Comparison of ENCODE assay signal across 19 cellular contexts in genomic region chr6:170210026-170210390, GRCh38.
DNase-seq lines count a peak whose midpoint lies in the region; ATAC-seq and TF ChIP-seq lines count a peak whose summit lies in the region.
"Had no signal": no experiment of that assay in that cellular context is flagged by ENCODE, and none has a peak within 500 bp of the region (broad histone marks: within the 10 kb centered on the region; RNA-seq: fewer than 3 reads in every experiment).

No MANE protein-coding gene starts in this region.

- TF ChIP-seq CTCF in heart right ventricle (IDR thresholded peaks at IDR 0.05) (no peak), lung (IDR thresholded peaks at IDR 0.05; ENCODE audit: control extremely low read depth, extremely low read depth) (no peak), tibial artery (IDR thresholded peaks at IDR 0.05) (no peak)

- DNase-seq in cardiac septum (ENCODE audit: low spot score), result peak; percentile 62
- no peak for DNase-seq in heart right ventricle
- peak; percentile 0 for DNase-seq in T-helper 2 cell treated with Interferon-gamma antibody and Interleukin-4, amounts not matched to agents 5 μg/mL and 100 μg/mL, for 36 hours (ENCODE audit: low spot score)
- DNase-seq in lung (ENCODE audit: low spot score), result peak; percentile 20
- peak; percentile 6 to 38 for DNase-seq in tibial artery
- no peak for DNase-seq in natural killer cell treated with Interleukin-12 subunit alpha and Interleukin-12 subunit beta and Interleukin-15 and Interleukin-18, amount 100 ng/mL, for 72 hours (ENCODE audit: low spot score)
- no peak for DNase-seq in cortex of kidney (lab: John Stamatoyannopoulos, UW)
- DNase-seq: cerebellar nuclear complex; DMS79 treated with DMSO at 0.1 percent for 48 hours; effector CD8-positive, alpha-beta T cell; KBM-7; NCI-H2029; NCI-H446; retina; RPMI8226 had no signal

- H3K4me1 Mint-ChIP-seq in T-helper 2 cell treated with Interferon-gamma antibody and Interleukin-4, amounts not matched to agents 5 μg/mL and 100 μg/mL, for 36 hours (ENCODE audit: low read depth), result no peaks in the 10 kb centered on the region
- H3K4me1 Mint-ChIP-seq in natural killer cell treated with Interleukin-12 subunit alpha and Interleukin-12 subunit beta and Interleukin-15 and Interleukin-18, amount 100 ng/mL, for 72 hours (ENCODE audit: low read depth in 2 of 2), result peaks cover 4 to 10% of the 10 kb centered on the region in 2 donors

- no peaks in the 10 kb centered on the region for H3K27me3 Mint-ChIP-seq in T-helper 2 cell treated with Interferon-gamma antibody and Interleukin-4, amounts not matched to agents 5 μg/mL and 100 μg/mL, for 36 hours (ENCODE audit: low read depth)
- peaks cover 10 to 25% of the 10 kb centered on the region in 2 donors for H3K27me3 Mint-ChIP-seq in natural killer cell treated with Interleukin-12 subunit alpha and Interleukin-12 subunit beta and Interleukin-15 and Interleukin-18, amount 100 ng/mL, for 72 hours

- H3K27ac Mint-ChIP-seq in T-helper 2 cell treated with Interferon-gamma antibody and Interleukin-4, amounts not matched to agents 5 μg/mL and 100 μg/mL, for 36 hours, result no peak overlapping the region
- H3K27ac Mint-ChIP-seq in natural killer cell treated with Interleukin-12 subunit alpha and Interleukin-12 subunit beta and Interleukin-15 and Interleukin-18, amount 100 ng/mL, for 72 hours, result no peak overlapping the region

- no peak for ATAC-seq in heart right ventricle
- no peak for ATAC-seq in lung (ENCODE audit: insufficient read depth, low FRiP score)
- no peak for ATAC-seq in natural killer cell treated with Interleukin-12 subunit alpha and Interleukin-12 subunit beta and Interleukin-15 and Interleukin-18, amount 100 ng/mL, for 72 hours
- ATAC-seq in HG03521 (IDR thresholded peaks at IDR 0.05; ENCODE audit: unreplicated experiment), result no peak
- ATAC-seq: left lobe of liver had no signal

- H3K27ac ChIP-seq in heart right ventricle (no peak overlapping the region), lung (ENCODE audit: low read depth in 1 of 2, low read length in 1 of 2) (no peak overlapping the region), tibial artery (no peak overlapping the region)
- H3K27ac ChIP-seq: neutrophil, tibial nerve had no signal

- H3K27me3 ChIP-seq in heart right ventricle (peaks cover 0 to 29% (median 0%) of the 10 kb centered on the region in 7 donors), lung (ENCODE audit: control insufficient read depth, insufficient read depth) (no peaks in the 10 kb centered on the region), tibial artery (peaks cover 0 to 38% of the 10 kb centered on the region in 2 donors)
- H3K27me3 ChIP-seq: neutrophil had no signal

- no peaks in the 10 kb centered on the region for H3K9me3 ChIP-seq in heart right ventricle
- H3K9me3 ChIP-seq in lung (ENCODE audit: control insufficient read depth in 2 of 2, insufficient read depth in 1 of 2, low read length in 1 of 2), result peaks cover 0 to 2% of the 10 kb centered on the region in 2 donors
- no peaks in the 10 kb centered on the region for H3K9me3 ChIP-seq in tibial artery
- H3K9me3 ChIP-seq: neutrophil, tibial nerve had no signal

- no peak overlapping the region for H3K4me3 Mint-ChIP-seq in T-helper 2 cell treated with Interferon-gamma antibody and Interleukin-4, amounts not matched to agents 5 μg/mL and 100 μg/mL, for 36 hours
- no peak overlapping the region for H3K4me3 Mint-ChIP-seq in natural killer cell treated with Interleukin-12 subunit alpha and Interleukin-12 subunit beta and Interleukin-15 and Interleukin-18, amount 100 ng/mL, for 72 hours

- no peaks in the 10 kb centered on the region for H3K36me3 ChIP-seq in heart right ventricle
- no peaks in the 10 kb centered on the region for H3K36me3 ChIP-seq in lung (ENCODE audit: control insufficient read depth in 2 of 2, insufficient read depth in 2 of 2, low read length in 2 of 2)
- no peaks in the 10 kb centered on the region for H3K36me3 ChIP-seq in tibial artery
- H3K36me3 ChIP-seq: neutrophil, tibial nerve had no signal

- H3K4me1 ChIP-seq in heart right ventricle (no peaks in the 10 kb centered on the region), lung (ENCODE audit: control insufficient read depth in 2 of 2, insufficient read depth in 2 of 2, low read length in 2 of 2) (no peaks in the 10 kb centered on the region), tibial artery (no peaks in the 10 kb centered on the region)
- H3K4me1 ChIP-seq: tibial nerve had no signal

- no peaks in the 10 kb centered on the region for H3K36me3 Mint-ChIP-seq in T-helper 2 cell treated with Interferon-gamma antibody and Interleukin-4, amounts not matched to agents 5 μg/mL and 100 μg/mL, for 36 hours (ENCODE audit: low read depth)
- no peaks in the 10 kb centered on the region for H3K36me3 Mint-ChIP-seq in natural killer cell treated with Interleukin-12 subunit alpha and Interleukin-12 subunit beta and Interleukin-15 and Interleukin-18, amount 100 ng/mL, for 72 hours

- H3K4me3 ChIP-seq in heart right ventricle (no peak overlapping the region), lung (no peak overlapping the region), tibial artery (no peak overlapping the region)
- H3K4me3 ChIP-seq: tibial nerve had no signal

- H3K9me3 Mint-ChIP-seq in T-helper 2 cell treated with Interferon-gamma antibody and Interleukin-4, amounts not matched to agents 5 μg/mL and 100 μg/mL, for 36 hours, result peaks cover 18% of the 10 kb centered on the region
- H3K9me3 Mint-ChIP-seq in natural killer cell treated with Interleukin-12 subunit alpha and Interleukin-12 subunit beta and Interleukin-15 and Interleukin-18, amount 100 ng/mL, for 72 hours, result no peaks in the 10 kb centered on the region

- intact Hi-C loops in cardiac septum (cut with DNase I), result no loop called here
- intact Hi-C loops in heart right ventricle (cut with DNase I), result no loop called here
- intact Hi-C loops in tibial artery (cut with DNase I; ENCODE audit: low total_unique reads), result no loop called here

- 78 to 85% methylated on average over 20 of the region's 20 CpGs for WGBS in heart right ventricle, 2 donors
- WGBS in lung, 2 donors, result 69 to 84% methylated on average over 20 of the region's 20 CpGs

Comparison
In these comparisons a context has a peak if more than half of its experiments do, and no peak if none do; other contexts are left out.
1. DNase-seq: peak in cardiac septum (single experiment), T-helper 2 cell treated with Interferon-gamma antibody and Interleukin-4, amounts not matched to agents 5 μg/mL and 100 μg/mL, for 36 hours (single experiment), lung (single experiment) and tibial artery (2 of 2); none in heart right ventricle (0 of 2), natural killer cell treated with Interleukin-12 subunit alpha and Interleukin-12 subunit beta and Interleukin-15 and Interleukin-18, amount 100 ng/mL, for 72 hours (single experiment) and cortex of kidney (single experiment).